8 cellular contexts compared by ENCODE assay signal in genomic region chr16:25107466-25107792, GRCh38. TPM values are rescaled to one million over a fixed set of nuclear protein-coding genes. Genes with fewer than 3 reads are reported as not detected.
DNase-seq lines count a peak whose midpoint lies in the region; TF ChIP-seq lines count a peak whose summit lies in the region.

No MANE protein-coding gene starts in this region.

- peaks cover 27 to 42% (median 40%) of the 10 kb centered on the region in 11 experiments for H3K27me3 ChIP-seq in BLaER1 treated with 17β-estradiol and CSF1 and Interleukin-3, amounts not matched to agents 10 nM and 100 nM
- H3K27me3 ChIP-seq in NT2/D1 (ENCODE audit: insufficient read depth, insufficient read length) (no peaks in the 10 kb centered on the region), dorsolateral prefrontal cortex (no peaks in the 10 kb centered on the region), neural cell (ENCODE audit: insufficient read depth, low read depth, low read length) (no peaks in the 10 kb centered on the region)

- 0 out of 22 replicates have a peak, but pooled peaks cover 0 to 10% (median 0%) of the 10 kb centered on the region in 11 experiments for H3K9me3 ChIP-seq in BLaER1 treated with 17β-estradiol and CSF1 and Interleukin-3, amounts not matched to agents 10 nM and 100 nM (replicated peaks in 1 of 11)
- no peaks in the 10 kb centered on the region for H3K9me3 ChIP-seq in NT2/D1 (ENCODE audit: insufficient read depth, low read length)
- H3K9me3 ChIP-seq in neural cell (ENCODE audit: low read length) = no peaks in the 10 kb centered on the region

- no peaks in the 10 kb centered on the region for H3F3A ChIP-seq in neural cell (ENCODE audit: insufficient read depth, low read length, poor library complexity, severe bottlenecking)

- H3K9me2 ChIP-seq in neural cell (ENCODE audit: insufficient read depth, low read length) = no peaks in the 10 kb centered on the region

- peaks cover 0 to 11% (median 0%) of the 10 kb centered on the region in 11 experiments; a peak in 2 of 22 replicates for H4K20me1 ChIP-seq in BLaER1 treated with 17β-estradiol and CSF1 and Interleukin-3, amounts not matched to agents 10 nM and 100 nM
- H4K20me1 ChIP-seq in neural cell (ENCODE audit: insufficient read depth) = no peaks in the 10 kb centered on the region

- intact Hi-C loops in dorsolateral prefrontal cortex (cut with DNase I) (loop anchor here in 1 of 2 donors (2.0 to 5.0 kb wide), 3 partner anchors 41 to 1550 kb away; partner anchors contain the start of genes EARS2 and UBFD1), posterior vena cava (cut with DNase I) (no loop called here)

- H3K36me3 ChIP-seq in BLaER1 treated with 17β-estradiol and CSF1 and Interleukin-3, amounts not matched to agents 10 nM and 100 nM = peaks cover 0 to 5% (median 0%) of the 10 kb centered on the region in 11 experiments; a peak in 1 of 22 replicates
- no peaks in the 10 kb centered on the region for H3K36me3 ChIP-seq in NT2/D1 (ENCODE audit: insufficient read depth, insufficient read length, low read length)
- H3K36me3 ChIP-seq in neural cell (ENCODE audit: insufficient read depth, low read length) = no peaks in the 10 kb centered on the region

- H3K4me3 ChIP-seq in BLaER1 treated with 17β-estradiol and CSF1 and Interleukin-3, amounts not matched to agents 10 nM and 100 nM = peak overlapping the region in 8 of 10 experiments; percentile 54 to 75 (median 64); a peak in 14 of 20 replicates
- H3K4me3 ChIP-seq in NT2/D1 (ENCODE audit: insufficient read length, low read depth) = peak overlapping the region; percentile 95
- peak overlapping the region; percentile 70 to 99 (median 91) for H3K4me3 ChIP-seq in dorsolateral prefrontal cortex
- peak overlapping the region; percentile 77 for H3K4me3 ChIP-seq in neural cell (ENCODE audit: low read length)

- no peak for DNase-seq in NT2/D1 (ENCODE audit: low read depth, low spot score)
- peak in 1 of 10 donors; percentile 8 for DNase-seq in dorsolateral prefrontal cortex
- no peak for DNase-seq in T1000 (lab: John Stamatoyannopoulos, UW)
- DNase-seq in posterior vena cava (ENCODE audit: low spot score) = no peak
- DNase-seq in OCI-M1 (lab: John Stamatoyannopoulos, UW) = no peak
- no peak for DNase-seq in UCSD-AML1 (lab: John Stamatoyannopoulos, UW; ENCODE audit: unreplicated experiment)

- peak overlapping the region; percentile 71 for H2AFZ ChIP-seq in neural cell (ENCODE audit: low read depth, low read length)

- H3K79me2 ChIP-seq in neural cell (replicated peaks; ENCODE audit: insufficient read depth, low read length) = peaks cover 7% of the 10 kb centered on the region

- H3K4me2 ChIP-seq in BLaER1 treated with 17β-estradiol and CSF1 and Interleukin-3, amounts not matched to agents 10 nM and 100 nM = peak overlapping the region; percentile 80 to 98 (median 87)
- H3K4me2 ChIP-seq in neural cell (ENCODE audit: low read length) = peak overlapping the region; percentile 57

- peak overlapping the region in 1 of 11 experiments; percentile 69; a peak in 2 of 22 replicates for H3K27ac ChIP-seq in BLaER1 treated with 17β-estradiol and CSF1 and Interleukin-3, amounts not matched to agents 10 nM and 100 nM
- peak overlapping the region in 58 of 59 donors; percentile 59 to 96 (median 85) for H3K27ac ChIP-seq in dorsolateral prefrontal cortex
- H3K27ac ChIP-seq in neural cell (ENCODE audit: low read length) = peak overlapping the region; percentile 39

- no peak for TF ChIP-seq EP300 in neural cell (conservative IDR thresholded peaks at IDR 0.05; ENCODE audit: poor library complexity, severe bottlenecking)

- H3K4me1 ChIP-seq in BLaER1 treated with 17β-estradiol and CSF1 and Interleukin-3, amounts not matched to agents 10 nM and 100 nM = peaks cover 26 to 34% (median 31%) of the 10 kb centered on the region in 10 experiments
- H3K4me1 ChIP-seq in NT2/D1 (ENCODE audit: insufficient read depth, insufficient read length) = peaks cover 2% of the 10 kb centered on the region

- TF ChIP-seq RAD21 in neural cell (conservative IDR thresholded peaks at IDR 0.05) = no peak

- TF ChIP-seq CTCF in dorsolateral prefrontal cortex (IDR thresholded peaks at IDR 0.05 in 54 of 56, conservative IDR thresholded peaks at IDR 0.05 in 2 of 56; ENCODE audit: low read depth in 1 of 56, partially characterized antibody in 56 of 56) = no peak
- no peak for TF ChIP-seq CTCF in neural cell (IDR thresholded peaks at IDR 0.05; ENCODE audit: poor library complexity, severe bottlenecking)

- peak overlapping the region in 2 of 11 experiments; percentile 53 to 80; a peak in 5 of 22 replicates for H3K9ac ChIP-seq in BLaER1 treated with 17β-estradiol and CSF1 and Interleukin-3, amounts not matched to agents 10 nM and 100 nM
- H3K9ac ChIP-seq in NT2/D1 (ENCODE audit: insufficient read length, low read depth) (peak overlapping the region; percentile 98), neural cell (ENCODE audit: low read length) (peak overlapping the region; percentile 72)

TF ChIP-seq in neural cell, 6 proteins besides CTCF, POLR2A, EP300 and RAD21:
- TF ChIP-seq POLR2AphosphoS5 (IDR thresholded peaks at IDR 0.05) (no peak), TAF1 (IDR thresholded peaks at IDR 0.05; ENCODE audit: low read depth) (no peak), EZH2 (IDR thresholded peaks at IDR 0.05; ENCODE audit: borderline replicate concordance, insufficient read depth, low read length, poor library complexity, severe bottlenecking) (no peak), SMC3 (conservative IDR thresholded peaks at IDR 0.05; ENCODE audit: poor library complexity) (no peak), MXI1 (conservative IDR thresholded peaks at IDR 0.05; ENCODE audit: poor library complexity, severe bottlenecking) (no peak)
- TF ChIP-seq, protein P1, sequence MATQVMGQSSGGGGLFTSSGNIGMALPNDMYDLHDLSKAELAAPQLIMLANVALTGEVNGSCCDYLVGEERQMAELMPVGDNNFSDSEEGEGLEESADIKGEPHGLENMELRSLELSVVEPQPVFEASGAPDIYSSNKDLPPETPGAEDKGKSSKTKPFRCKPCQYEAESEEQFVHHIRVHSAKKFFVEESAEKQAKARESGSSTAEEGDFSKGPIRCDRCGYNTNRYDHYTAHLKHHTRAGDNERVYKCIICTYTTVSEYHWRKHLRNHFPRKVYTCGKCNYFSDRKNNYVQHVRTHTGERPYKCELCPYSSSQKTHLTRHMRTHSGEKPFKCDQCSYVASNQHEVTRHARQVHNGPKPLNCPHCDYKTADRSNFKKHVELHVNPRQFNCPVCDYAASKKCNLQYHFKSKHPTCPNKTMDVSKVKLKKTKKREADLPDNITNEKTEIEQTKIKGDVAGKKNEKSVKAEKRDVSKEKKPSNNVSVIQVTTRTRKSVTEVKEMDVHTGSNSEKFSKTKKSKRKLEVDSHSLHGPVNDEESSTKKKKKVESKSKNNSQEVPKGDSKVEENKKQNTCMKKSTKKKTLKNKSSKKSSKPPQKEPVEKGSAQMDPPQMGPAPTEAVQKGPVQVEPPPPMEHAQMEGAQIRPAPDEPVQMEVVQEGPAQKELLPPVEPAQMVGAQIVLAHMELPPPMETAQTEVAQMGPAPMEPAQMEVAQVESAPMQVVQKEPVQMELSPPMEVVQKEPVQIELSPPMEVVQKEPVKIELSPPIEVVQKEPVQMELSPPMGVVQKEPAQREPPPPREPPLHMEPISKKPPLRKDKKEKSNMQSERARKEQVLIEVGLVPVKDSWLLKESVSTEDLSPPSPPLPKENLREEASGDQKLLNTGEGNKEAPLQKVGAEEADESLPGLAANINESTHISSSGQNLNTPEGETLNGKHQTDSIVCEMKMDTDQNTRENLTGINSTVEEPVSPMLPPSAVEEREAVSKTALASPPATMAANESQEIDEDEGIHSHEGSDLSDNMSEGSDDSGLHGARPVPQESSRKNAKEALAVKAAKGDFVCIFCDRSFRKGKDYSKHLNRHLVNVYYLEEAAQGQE (IDR thresholded peaks at IDR 0.05; ENCODE audit: borderline replicate concordance) = no peak

RNA-seq across cellular contexts. Expression of gene LCMT1, which starts 4.1 kb away (rescaled TPM):
- 10 to 100 TPM; 37.1 to 97.2 (median 71.6) TPM for total RNA-seq in dorsolateral prefrontal cortex
- polyA plus RNA-seq in neural cell = 45.5 and 62.1 TPM in 2 replicates
- 44.6 and 48.4 TPM in 2 replicates for polyA minus RNA-seq in neural cell
- total RNA-seq in posterior vena cava = 10 to 100 TPM; 23.2 to 26.5 TPM
